ENCODE assay signal across 23 cellular contexts in the genomic region with DNA sequence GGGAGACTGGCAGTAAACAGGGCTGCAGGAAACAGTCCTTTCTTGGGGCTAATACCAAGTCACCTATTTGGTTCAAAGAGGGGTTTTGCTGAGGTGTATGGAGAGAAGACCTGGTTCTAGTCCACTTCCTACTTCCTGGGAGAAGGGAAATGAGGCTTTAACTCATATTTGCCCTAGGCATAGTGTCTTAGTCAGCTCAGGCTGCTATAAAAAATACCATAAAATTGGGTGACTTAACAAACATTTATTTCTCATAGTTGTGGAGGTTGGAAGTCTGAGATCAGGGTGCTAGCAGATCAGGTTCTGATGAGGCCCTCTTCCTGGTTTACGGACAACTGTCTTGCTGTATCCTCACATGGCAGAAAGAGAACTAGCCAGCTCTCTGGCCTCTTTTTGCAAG. TPM values are rescaled to one million over a fixed set of nuclear protein-coding genes. Genes with fewer than 3 reads are reported as not detected.
DNase-seq lines count a peak whose midpoint lies in the region; ATAC-seq, FAIRE-seq and TF ChIP-seq lines count a peak whose summit lies in the region.
"Had no signal": no experiment of that assay in that cellular context is flagged by ENCODE, and none has a peak within 500 bp of the region (broad histone marks: within the 10 kb centered on the region; RNA-seq: fewer than 3 reads in every experiment).

No MANE protein-coding gene starts in this region.

- ATAC-seq in GM19351 (IDR thresholded peaks at IDR 0.05; ENCODE audit: unreplicated experiment): no peak
- no peak for ATAC-seq in T-helper 17 cell
- ATAC-seq: A549, HCT116 had no signal

- H2BK120ac ChIP-seq in H1 (replicated peaks; ENCODE audit: low read depth, low read length) (no peak overlapping the region), neuronal stem cell (ENCODE audit: low read depth, low read length) (no peak overlapping the region)

- DNase-seq in EL (peak; percentile 46), H1 (ENCODE audit: low read depth in 1 of 2, low spot score in 2 of 2) (no peak), neuronal stem cell (ENCODE audit: low spot score) (no peak), NCI-H1105 (lab: John Stamatoyannopoulos, UW) (no peak), NCI-H1694 (lab: John Stamatoyannopoulos, UW) (no peak), T-helper 17 cell (no peak)
- DNase-seq: GOT3, KG1, MV-4-11, NCI-H1694 treated with DMSO at 0.1 percent for 48 hours, NCI-H510A, NCI-H748 treated with DMSO at 0.1 percent for 48 hours, SIG-M5 had no signal

- no peaks in the 10 kb centered on the region for H3K4me1 Mint-ChIP-seq in T-helper 17 cell
- H3K4me1 Mint-ChIP-seq: B cell had no signal

- H3K4me2 ChIP-seq in Loucy (ENCODE audit: low read depth, low read length, poor library complexity, severe bottlenecking): no peak overlapping the region
- H3K4me2 ChIP-seq in H1 (ENCODE audit: insufficient read depth in 1 of 2, low read depth in 2 of 2, low read length in 2 of 2): no peak overlapping the region
- H3K4me2 ChIP-seq in neuronal stem cell (ENCODE audit: insufficient read depth, low read length, poor library complexity, severe bottlenecking): no peak overlapping the region
- H3K4me2 ChIP-seq: A549 had no signal

- H3K23me2 ChIP-seq in H1 (ENCODE audit: low read depth, low read length): no peaks in the 10 kb centered on the region

- no peaks in the 10 kb centered on the region for H3F3A ChIP-seq in Loucy (ENCODE audit: low read depth)

- no peak overlapping the region for H3K56ac ChIP-seq in H1 (replicated peaks; ENCODE audit: insufficient read length, low read depth, low read length)

- H3K9me3 ChIP-seq in Loucy (ENCODE audit: insufficient read depth, low read depth, low read length) (no peaks in the 10 kb centered on the region), H1 (ENCODE audit: insufficient read depth in 2 of 2, low read depth in 1 of 2, low read length in 1 of 2) (no peaks in the 10 kb centered on the region), neuronal stem cell (replicated peaks in 1 of 2; ENCODE audit: control insufficient read depth in 2 of 2, insufficient read depth in 1 of 2, low read depth in 1 of 2, low read length in 2 of 2) (no peaks in the 10 kb centered on the region), T-helper 17 cell (ENCODE audit: control insufficient read depth, low read length, poor library complexity, severe bottlenecking) (no peaks in the 10 kb centered on the region)
- H3K9me3 ChIP-seq: A549 had no signal

- H3K27me3 Mint-ChIP-seq in T-helper 17 cell: peaks cover 21% of the 10 kb centered on the region
- H3K27me3 Mint-ChIP-seq: B cell had no signal

- H3K27ac ChIP-seq in H1 (ENCODE audit: low read depth, low read length) (no peak overlapping the region), neuronal stem cell (replicated peaks; ENCODE audit: low read length) (no peak overlapping the region)
- H3K27ac ChIP-seq: A549 had no signal

- H3K23ac ChIP-seq in H1 (ENCODE audit: insufficient read length) (no peak overlapping the region), neuronal stem cell (ENCODE audit: low read depth, low read length, poor library complexity) (no peak overlapping the region)

- H4K20me1 ChIP-seq in Loucy (ENCODE audit: insufficient read depth, low read length, poor library complexity, severe bottlenecking) (no peaks in the 10 kb centered on the region), H1 (replicated peaks in 1 of 2; ENCODE audit: control insufficient read depth in 1 of 2, insufficient read depth in 2 of 2, low read length in 2 of 2) (no peaks in the 10 kb centered on the region)

- TF ChIP-seq RAD21 in H1 (IDR thresholded peaks at IDR 0.05 in 1 of 2, conservative IDR thresholded peaks at IDR 0.05 in 1 of 2; ENCODE audit: low read depth in 2 of 2, low read length in 2 of 2): no peak

- H2BK15ac ChIP-seq in H1 (ENCODE audit: low read length) (no peak overlapping the region), neuronal stem cell (ENCODE audit: low read length) (no peak overlapping the region)

- H3K79me1 ChIP-seq in H1 (ENCODE audit: low read depth, low read length) (no peaks in the 10 kb centered on the region), neuronal stem cell (ENCODE audit: low read depth, low read length) (no peaks in the 10 kb centered on the region)

- TF ChIP-seq POLR2A in H1 (IDR thresholded peaks at IDR 0.05; ENCODE audit: control extremely low read depth in 1 of 2, low read depth in 2 of 2, low read length in 2 of 2): no peak

- H3K4ac ChIP-seq in H1 (replicated peaks; ENCODE audit: insufficient read length, low read depth, low read length) (no peak overlapping the region), neuronal stem cell (ENCODE audit: low read length) (no peak overlapping the region)

- H2BK5ac ChIP-seq in H1 (ENCODE audit: low read depth, low read length): no peak overlapping the region
- H2BK5ac ChIP-seq in neuronal stem cell (ENCODE audit: low read length): no peak overlapping the region

- H3K9me2 ChIP-seq in Loucy (replicated peaks; ENCODE audit: low read depth, low read length): no peaks in the 10 kb centered on the region

- no peak overlapping the region for H3K4me3 Mint-ChIP-seq in T-helper 17 cell
- H3K4me3 Mint-ChIP-seq: B cell, CD14-positive monocyte had no signal

- H3K9ac ChIP-seq in Loucy (ENCODE audit: low read depth, low read length, poor library complexity, severe bottlenecking) (no peak overlapping the region), H1 (replicated peaks in 1 of 4; ENCODE audit: extremely low read depth in 1 of 4, low read depth in 3 of 4, low read length in 3 of 4) (no peak overlapping the region), neuronal stem cell (ENCODE audit: low read depth, low read length, poor library complexity) (no peak overlapping the region)

- H4K5ac ChIP-seq in H1 (ENCODE audit: insufficient read length, low read depth, low read length): no peak overlapping the region

- H3K36me3 Mint-ChIP-seq in T-helper 17 cell (ENCODE audit: low read depth): no peaks in the 10 kb centered on the region
- H3K36me3 Mint-ChIP-seq: CD14-positive monocyte had no signal

- H3K4me1 ChIP-seq in Loucy (ENCODE audit: insufficient read depth, low read length, poor library complexity, severe bottlenecking) (peaks cover 6% of the 10 kb centered on the region), H1 (replicated peaks in 1 of 4; ENCODE audit: control insufficient read depth in 3 of 4, insufficient read depth in 4 of 4, low read length in 3 of 4) (peaks cover 0 to 2% (median under 1%) of the 10 kb centered on the region in 4 experiments; a peak in 2 of 7 replicates), neuronal stem cell (ENCODE audit: control insufficient read depth in 2 of 2, insufficient read depth in 1 of 2, low read depth in 1 of 2, low read length in 2 of 2) (peaks cover 0 to 12% of the 10 kb centered on the region in 2 donors)
- H3K4me1 ChIP-seq: A549 had no signal

- H2BK20ac ChIP-seq in H1 (ENCODE audit: low read length): no peak overlapping the region

- CTCF ChIA-PET in H1 (lab: Charles Lee; ENCODE audit: partially characterized antibody): no interaction called here

- H3K79me2 ChIP-seq in Loucy (ENCODE audit: insufficient read depth, low read length): no peaks in the 10 kb centered on the region
- H3K79me2 ChIP-seq in H1 (ENCODE audit: control insufficient read depth in 1 of 2, insufficient read depth in 2 of 2, low read length in 2 of 2): no peaks in the 10 kb centered on the region

- no peak overlapping the region for H3K4me3 ChIP-seq in Loucy (ENCODE audit: low read length, poor library complexity, severe bottlenecking)
- no peak overlapping the region for H3K4me3 ChIP-seq in H1 (ENCODE audit: extremely low read depth in 1 of 4, insufficient read depth in 2 of 4, low read depth in 3 of 4, low read length in 4 of 4)
- no peak overlapping the region for H3K4me3 ChIP-seq in neuronal stem cell (ENCODE audit: low read length in 2 of 2)
- H3K4me3 ChIP-seq: A549 had no signal

- H2BK12ac ChIP-seq in H1 (ENCODE audit: low read depth, low read length) (no peak overlapping the region), neuronal stem cell (ENCODE audit: low read length) (no peak overlapping the region)

- no peak overlapping the region for H3K14ac ChIP-seq in H1 (ENCODE audit: insufficient read length)
- no peak overlapping the region for H3K14ac ChIP-seq in neuronal stem cell (ENCODE audit: low read length)

- TF ChIP-seq CTCF in Loucy (conservative IDR thresholded peaks at IDR 0.05; ENCODE audit: low read length): no peak
- no peak for TF ChIP-seq CTCF in H1 (IDR thresholded peaks at IDR 0.05; ENCODE audit: control extremely low read depth in 1 of 3, insufficient read depth in 1 of 3, low read depth in 1 of 3, low read length in 3 of 3)

- no peak overlapping the region for H3K27ac Mint-ChIP-seq in T-helper 17 cell
- H3K27ac Mint-ChIP-seq: B cell, CD14-positive monocyte had no signal

- H3K18ac ChIP-seq in H1 (ENCODE audit: extremely low read depth, low read length) (no peak overlapping the region), neuronal stem cell (ENCODE audit: low read length) (no peak overlapping the region)

- no peaks in the 10 kb centered on the region for H3K27me3 ChIP-seq in Loucy (ENCODE audit: insufficient read depth, low read length, poor library complexity, severe bottlenecking)
- no peaks in the 10 kb centered on the region for H3K27me3 ChIP-seq in H1 (replicated peaks in 1 of 4; ENCODE audit: control insufficient read depth in 3 of 4, extremely low read depth in 1 of 4, insufficient read depth in 3 of 4, low read length in 3 of 4)
- no peaks in the 10 kb centered on the region for H3K27me3 ChIP-seq in neuronal stem cell (ENCODE audit: control insufficient read depth in 3 of 3, insufficient read depth in 3 of 3, low read depth in 1 of 3, low read length in 3 of 3)

- POLR2A ChIA-PET in H1 (lab: Charles Lee; ENCODE audit: partially characterized antibody): no interaction called here

- TF ChIP-seq EP300 in H1 (IDR thresholded peaks at IDR 0.05; ENCODE audit: borderline replicate concordance in 1 of 2, low read depth in 2 of 2, low read length in 2 of 2): no peak

- H2AFZ ChIP-seq in Loucy (ENCODE audit: low read length): peak overlapping the region; percentile 48
- peak overlapping the region; percentile 11; the same call in 1 of the 2 replicates for H2AFZ ChIP-seq in H1 (ENCODE audit: low read length)
- H2AFZ ChIP-seq in neuronal stem cell (ENCODE audit: low read length): peak overlapping the region; percentile 6

- H3K36me3 ChIP-seq in Loucy (ENCODE audit: insufficient read depth, low read length): no peaks in the 10 kb centered on the region
- no peaks in the 10 kb centered on the region for H3K36me3 ChIP-seq in H1 (ENCODE audit: control insufficient read depth in 2 of 4, insufficient read depth in 4 of 4, low read length in 3 of 4)
- H3K36me3 ChIP-seq in neuronal stem cell (replicated peaks in 1 of 2; ENCODE audit: control insufficient read depth in 2 of 2, insufficient read depth in 2 of 2, low read length in 2 of 2): no peaks in the 10 kb centered on the region

- H4K91ac ChIP-seq in H1 (replicated peaks; ENCODE audit: insufficient read length, low read length): no peak overlapping the region
- no peak overlapping the region for H4K91ac ChIP-seq in neuronal stem cell (ENCODE audit: low read depth, low read length, poor library complexity)

- no peak overlapping the region for H2AK5ac ChIP-seq in H1 (ENCODE audit: low read depth, low read length)
- no peak overlapping the region for H2AK5ac ChIP-seq in neuronal stem cell (ENCODE audit: low read depth, low read length)

- WGBS in H1 (ENCODE audit: extremely low coverage in 1 of 2, insufficient coverage in 1 of 2, insufficient read length in 1 of 2, insufficient replicate concordance in 2 of 2, low coverage in 1 of 2, low lambda C conversion rate in 2 of 2, missing lambda C conversion rate in 1 of 2), 2 experiments: 88% methylated on average over 1 of the region's 1 CpG; no CpG with 5 or more reads in 1 of the 2 experiments
- WGBS in neuronal stem cell (ENCODE audit: extremely low coverage in 2 of 2, insufficient read length in 2 of 2, insufficient replicate concordance in 1 of 2), 2 donors: no CpG with 5 or more reads among the region's 1 CpG

- no peak for FAIRE-seq in H1 (lab: Jason Lieb, UNC)
- FAIRE-seq: A549, D721Med, GM12891 had no signal

- 0 out of 2 replicates have a peak overlapping the region, but pooled peaks have one; percentile 23 for H4K8ac ChIP-seq in H1 (ENCODE audit: extremely low read depth, insufficient read depth, low read length)
- no peak overlapping the region for H4K8ac ChIP-seq in neuronal stem cell (ENCODE audit: low read depth, low read length)

RNA-seq across cellular contexts. Expression of a gene that starts 40.3 kb away (rescaled TPM):
- total RNA-seq in H1 (2021; fragmentation: NEBNext Ultra II Directional; extraction: Animal tissue kit (Norgen Biotek cat#: 25700)): 0.22 TPM in 1 of 2 replicates, not detected in the other
- 0.06 and 0.08 TPM in 2 replicates for polyA plus RNA-seq in H1 (2011; rRNA removed)
- 0.18 TPM for polyA plus RNA-seq in H1 (2011; cell fraction: cytosol; rRNA removed)
- 0.20 TPM for polyA plus RNA-seq in H1 (2011; cell fraction: nucleus; rRNA removed)
- polyA plus RNA-seq in H1 (2012, experiment 1 of 2): 0.07 to 0.11 TPM in 2 of 4 replicates, not detected in the others
- polyA plus RNA-seq in H1 (2012, experiment 2 of 2): not detected
- polyA plus RNA-seq in H1 (2013, experiment 1 of 2): 0.06 TPM
- 0.04 TPM for polyA plus RNA-seq in H1 (2013, experiment 2 of 2)
- 0.09 and 0.27 TPM in 2 replicates for polyA minus RNA-seq in H1 (2011; rRNA and poly(A)+ RNA removed)
- not detected for polyA minus RNA-seq in H1 (2011; cell fraction: cytosol; rRNA and poly(A)+ RNA removed)
- polyA minus RNA-seq in H1 (2011; cell fraction: nucleus; rRNA and poly(A)+ RNA removed): not detected
- polyA plus RNA-seq in neuronal stem cell (2013, experiment 1 of 2): 0.21 TPM
- 0.10 TPM for polyA plus RNA-seq in neuronal stem cell (2013, experiment 2 of 2)
- total RNA-seq in T-helper 17 cell: under 1 TPM; 0.42 to 0.57 TPM
- total RNA-seq: G401, HT1080 had no signal
- polyA plus RNA-seq: CD14-positive monocyte had no signal
